Comparison of ENCODE assay signal across 12 cellular contexts in genomic region chr6:13044390-13044789, GRCh38.
DNase-seq lines count a peak whose midpoint lies in the region; ATAC-seq, FAIRE-seq and TF ChIP-seq lines count a peak whose summit lies in the region.
"Had no signal": no experiment of that assay in that cellular context is flagged by ENCODE, and none has a peak within 500 bp of the region (broad histone marks: within the 10 kb centered on the region; RNA-seq: fewer than 3 reads in every experiment).

No MANE protein-coding gene starts in this region.

- H3K36me3 ChIP-seq in Karpas-422 (ENCODE audit: insufficient read depth, low read length) (no peaks in the 10 kb centered on the region), astrocyte (ENCODE audit: insufficient read depth, low read length) (no peaks in the 10 kb centered on the region)

- CTCF ChIA-PET in Calu3 (lab: Charles Lee): interaction anchor here (0.5 kb wide), 1 partner anchor 155 kb away, joined by 5 read pairs; no protein-coding TSS in a partner anchor
- CTCF ChIA-PET in activated CD4-positive, alpha-beta T cell treated with anti-CD3 and anti-CD28 coated beads, Interleukin-2, amount 10 ng/mL, durations not matched to agents 7 days and 5 days (lab: Charles Lee): no interaction called here

- FAIRE-seq in astrocyte (lab: Jason Lieb, UNC): no peak

- H3K27me3 Mint-ChIP-seq in Calu3 (ENCODE audit: unreplicated experiment) (no peaks in the 10 kb centered on the region), astrocyte (ENCODE audit: low read depth, unreplicated experiment) (no peaks in the 10 kb centered on the region)
- peaks cover 10% of the 10 kb centered on the region for H3K27me3 Mint-ChIP-seq in activated CD4-positive, alpha-beta T cell treated with anti-CD3 and anti-CD28 coated beads, Interleukin-2, amount 10 ng/mL, durations not matched to agents 7 days and 5 days

- H3K9me2 ChIP-seq in Karpas-422 (replicated peaks; ENCODE audit: insufficient read depth, low read length): no peaks in the 10 kb centered on the region

- H3K27me3 ChIP-seq in Karpas-422 (ENCODE audit: low read length) (no peaks in the 10 kb centered on the region), astrocyte (ENCODE audit: insufficient read depth, low read length) (no peaks in the 10 kb centered on the region)
- H3K27me3 ChIP-seq: body of pancreas had no signal

- TF ChIP-seq CTCF in Calu3 (IDR thresholded peaks at IDR 0.05; ENCODE audit: unreplicated experiment) (no peak), astrocyte (IDR thresholded peaks at IDR 0.05; ENCODE audit: insufficient read depth, low read depth, low read length) (no peak)

- H3K4me3 Mint-ChIP-seq in Calu3 (ENCODE audit: low read depth, unreplicated experiment) (no peak overlapping the region), astrocyte (ENCODE audit: unreplicated experiment) (no peak overlapping the region)
- no peak overlapping the region for H3K4me3 Mint-ChIP-seq in activated CD4-positive, alpha-beta T cell treated with anti-CD3 and anti-CD28 coated beads, Interleukin-2, amount 10 ng/mL, durations not matched to agents 7 days and 5 days

- POLR2A ChIA-PET in activated CD4-positive, alpha-beta T cell treated with anti-CD3 and anti-CD28 coated beads, Interleukin-2, amount 10 ng/mL, durations not matched to agents 7 days and 5 days (lab: Charles Lee): no interaction called here

- no peaks in the 10 kb centered on the region; the same call in 1 of the 2 replicates for H3K4me1 ChIP-seq in Karpas-422 (ENCODE audit: low read length)
- no peaks in the 10 kb centered on the region for H3K4me1 ChIP-seq in astrocyte (ENCODE audit: insufficient read depth, low read length)

- no peaks in the 10 kb centered on the region for H3K79me2 ChIP-seq in Karpas-422 (ENCODE audit: low read length)
- H3K79me2 ChIP-seq in astrocyte (ENCODE audit: insufficient read depth, low read length): no peaks in the 10 kb centered on the region

- H2AFZ ChIP-seq in Karpas-422 (ENCODE audit: low read length) (no peak overlapping the region), astrocyte (ENCODE audit: low read depth, low read length) (no peak overlapping the region)

- H3K27ac Mint-ChIP-seq in Calu3 (ENCODE audit: unreplicated experiment) (no peak overlapping the region), astrocyte (ENCODE audit: unreplicated experiment) (no peak overlapping the region)
- H3K27ac Mint-ChIP-seq in activated CD4-positive, alpha-beta T cell treated with anti-CD3 and anti-CD28 coated beads, Interleukin-2, amount 10 ng/mL, durations not matched to agents 7 days and 5 days: no peak overlapping the region

- intact Hi-C loops in Calu3 (cut with micrococcal nuclease; ENCODE audit: unreplicated experiment): no loop called here

- H3K4me2 ChIP-seq in Karpas-422 (ENCODE audit: low read depth, low read length, poor library complexity, severe bottlenecking): no peak overlapping the region
- no peak overlapping the region for H3K4me2 ChIP-seq in astrocyte (ENCODE audit: low read length)

- H3K4me3 ChIP-seq in Karpas-422 (ENCODE audit: low read length): no peak overlapping the region
- H3K4me3 ChIP-seq in astrocyte (ENCODE audit: insufficient read depth, low read depth, low read length): no peak overlapping the region
- H3K4me3 ChIP-seq: body of pancreas had no signal

- H4K20me1 ChIP-seq in Karpas-422 (ENCODE audit: insufficient read depth, low read depth, low read length): no peaks in the 10 kb centered on the region
- no peaks in the 10 kb centered on the region for H4K20me1 ChIP-seq in astrocyte (ENCODE audit: insufficient read depth, low read length)

- H3K9me3 ChIP-seq in Karpas-422 (ENCODE audit: low read length) (no peaks in the 10 kb centered on the region), astrocyte (ENCODE audit: insufficient read depth, low read depth, low read length) (no peaks in the 10 kb centered on the region)
- H3K9me3 ChIP-seq: body of pancreas had no signal

- no peaks in the 10 kb centered on the region for H3K4me1 Mint-ChIP-seq in Calu3 (ENCODE audit: low read depth, unreplicated experiment)
- H3K4me1 Mint-ChIP-seq in astrocyte (ENCODE audit: low read depth, unreplicated experiment): peaks cover 3% of the 10 kb centered on the region
- H3K4me1 Mint-ChIP-seq in activated CD4-positive, alpha-beta T cell treated with anti-CD3 and anti-CD28 coated beads, Interleukin-2, amount 10 ng/mL, durations not matched to agents 7 days and 5 days: no peaks in the 10 kb centered on the region

- no peak overlapping the region for H3K9ac ChIP-seq in Karpas-422 (ENCODE audit: low read length)
- H3K9ac ChIP-seq in astrocyte (ENCODE audit: low read length): no peak overlapping the region

- H3K27ac ChIP-seq in Karpas-422 (ENCODE audit: low read length): no peak overlapping the region
- no peak overlapping the region for H3K27ac ChIP-seq in astrocyte (ENCODE audit: low read depth, low read length)
- H3K27ac ChIP-seq: body of pancreas had no signal

- DNase-seq in Calu3: peak; percentile 60
- peak; percentile 58 for DNase-seq in Karpas-422
- DNase-seq in astrocyte (ENCODE audit: low read depth): peak; percentile 44
- peak; percentile 10 for DNase-seq in kidney glomerular epithelial cell (lab: John Stamatoyannopoulos, UW)
- no peak for DNase-seq in activated CD8-positive, alpha-beta memory T cell treated with anti-CD3 and anti-CD28 coated beads for 24 hours
- no peak for DNase-seq in AML-193 (lab: John Stamatoyannopoulos, UW)
- no peak for DNase-seq in activated CD4-positive, alpha-beta T cell treated with anti-CD3 and anti-CD28 coated beads, Interleukin-2, amount 10 ng/mL, durations not matched to agents 7 days and 5 days
- DNase-seq: activated T-cell treated with anti-CD3 and anti-CD28 coated beads for 4 hours, body of pancreas, foreskin melanocyte, T1000 had no signal

- no TSS peak for BruUV-seq in Calu3 (replicated peaks; lab: Mats Ljungman, UMichigan)

- H3K9me3 Mint-ChIP-seq in Calu3 (ENCODE audit: low read depth, unreplicated experiment) (no peaks in the 10 kb centered on the region), astrocyte (ENCODE audit: unreplicated experiment) (peaks cover 6% of the 10 kb centered on the region)
- no peaks in the 10 kb centered on the region for H3K9me3 Mint-ChIP-seq in activated CD4-positive, alpha-beta T cell treated with anti-CD3 and anti-CD28 coated beads, Interleukin-2, amount 10 ng/mL, durations not matched to agents 7 days and 5 days

- ATAC-seq in HG03039 (IDR thresholded peaks at IDR 0.05; ENCODE audit: unreplicated experiment): no peak
- ATAC-seq: body of pancreas had no signal

- H3K36me3 Mint-ChIP-seq in Calu3 (ENCODE audit: insufficient read depth, unreplicated experiment): no peaks in the 10 kb centered on the region
- peaks cover 2% of the 10 kb centered on the region for H3K36me3 Mint-ChIP-seq in astrocyte (ENCODE audit: low read depth, unreplicated experiment)
- no peaks in the 10 kb centered on the region for H3K36me3 Mint-ChIP-seq in activated CD4-positive, alpha-beta T cell treated with anti-CD3 and anti-CD28 coated beads, Interleukin-2, amount 10 ng/mL, durations not matched to agents 7 days and 5 days (ENCODE audit: low read depth)

Comparison
In these comparisons a context has a peak if more than half of its experiments do, and no peak if none do; other contexts are left out.
1. DNase-seq: peak in Calu3 (single experiment), Karpas-422 (single experiment), astrocyte (single experiment) and kidney glomerular epithelial cell (single experiment); none in activated CD8-positive, alpha-beta memory T cell treated with anti-CD3 and anti-CD28 coated beads for 24 hours (single experiment), AML-193 (0 of 2) and activated CD4-positive, alpha-beta T cell treated with anti-CD3 and anti-CD28 coated beads, Interleukin-2, amount 10 ng/mL, durations not matched to agents 7 days and 5 days (single experiment).